ENCODE assay signal across 24 cellular contexts in the genomic region with DNA sequence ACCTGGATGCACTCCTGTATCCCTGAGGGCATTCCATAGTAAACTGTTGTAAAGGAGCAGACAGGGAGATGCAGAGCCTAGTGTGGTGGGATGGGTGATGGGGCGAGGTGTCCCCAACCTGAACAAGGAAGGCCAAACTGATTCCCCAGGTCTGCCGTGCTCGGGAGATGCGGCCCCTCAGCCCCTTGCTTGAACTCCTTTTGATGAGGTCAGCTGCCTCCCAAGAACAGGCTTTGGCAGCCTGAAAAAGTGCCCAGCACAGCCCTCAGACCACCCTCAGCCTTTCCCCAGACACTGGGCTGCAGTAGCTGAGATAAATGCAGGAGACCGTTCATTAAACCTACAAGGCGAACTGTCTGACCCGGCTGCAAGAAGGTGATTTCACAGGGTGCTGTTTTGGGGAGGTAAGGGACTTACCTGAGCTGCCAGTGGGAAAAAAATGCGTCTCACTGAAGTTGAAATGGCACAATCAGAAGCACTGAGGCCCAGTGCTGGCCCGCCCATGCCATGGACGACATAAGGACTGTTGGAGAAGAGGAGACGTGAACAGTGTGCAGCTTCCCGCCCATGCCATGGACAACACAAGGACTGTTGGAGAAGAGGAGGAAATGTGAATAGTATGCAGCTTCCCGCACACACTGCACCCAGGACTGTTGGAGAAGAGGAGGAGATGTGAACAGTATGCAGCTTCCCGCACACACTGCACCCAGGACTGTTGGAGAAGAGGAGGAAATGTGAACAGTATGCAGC.
A peak's percentile ranks its signal among the peaks of the same experiment; 100 is the strongest.
DNase-seq lines count a peak whose midpoint lies in the region; ATAC-seq, FAIRE-seq and TF ChIP-seq lines count a peak whose summit lies in the region.
"Had no signal": no experiment of that assay in that cellular context is flagged by ENCODE, and none has a peak within 500 bp of the region (broad histone marks: within the 10 kb centered on the region; RNA-seq: fewer than 3 reads in every experiment).

No MANE protein-coding gene starts in this region.

- H3K27ac Mint-ChIP-seq in activated CD8-positive, alpha-beta T cell treated with anti-CD3 and anti-CD28 coated beads, Interleukin-2, amount 10 ng/mL, durations not matched to agents 7 days and 5 days = no peak overlapping the region
- no peak overlapping the region for H3K27ac Mint-ChIP-seq in activated CD8-positive, alpha-beta T cell treated with anti-CD3 and anti-CD28 coated beads for 36 hours
- H3K27ac Mint-ChIP-seq in activated CD4-positive, alpha-beta memory T cell treated with anti-CD3 and anti-CD28 coated beads, Interleukin-2, amount 10 ng/mL, durations not matched to agents 7 days and 5 days = no peak overlapping the region
- H3K27ac Mint-ChIP-seq: CD8-positive, alpha-beta memory T cell; naive B cell; WTC11 had no signal

- no peak for TF ChIP-seq CTCF in activated CD8-positive, alpha-beta T cell treated with anti-CD3 and anti-CD28 coated beads for 36 hours (IDR thresholded peaks at IDR 0.05)
- no peak for TF ChIP-seq CTCF in kidney (IDR thresholded peaks at IDR 0.05; ENCODE audit: borderline replicate concordance, extremely low read depth, insufficient read depth)
- TF ChIP-seq CTCF in suprapubic skin (IDR thresholded peaks at IDR 0.05) = no peak

- H3K36me3 ChIP-seq in kidney (ENCODE audit: control insufficient read depth in 1 of 2, insufficient read depth in 2 of 2, low read length in 2 of 2) (no peaks in the 10 kb centered on the region), suprapubic skin (no peaks in the 10 kb centered on the region)
- H3K36me3 ChIP-seq: cardiac muscle cell, MG63, tibial artery had no signal

- 89% methylated on average over 14 of the region's 14 CpGs for WGBS in suprapubic skin

- FAIRE-seq in kidney (lab: Jason Lieb, UNC) = no peak
- FAIRE-seq: A204.1, G401.6 had no signal

- no peak for ATAC-seq in activated CD8-positive, alpha-beta T cell treated with anti-CD3 and anti-CD28 coated beads, Interleukin-2, amount 10 ng/mL, durations not matched to agents 7 days and 5 days
- no peak for ATAC-seq in activated CD8-positive, alpha-beta T cell treated with anti-CD3 and anti-CD28 coated beads for 36 hours
- no peak for ATAC-seq in GM18858 (IDR thresholded peaks at IDR 0.05; ENCODE audit: unreplicated experiment)
- no peak for ATAC-seq in HG02763 (IDR thresholded peaks at IDR 0.05; ENCODE audit: unreplicated experiment)
- ATAC-seq: HCT116, left colon, WTC11 had no signal

- no peak for TF ChIP-seq POLR2A in suprapubic skin (IDR thresholded peaks at IDR 0.05)

- H3K27ac ChIP-seq in kidney (ENCODE audit: low read depth in 2 of 2, low read length in 2 of 2) (no peak overlapping the region), suprapubic skin (no peak overlapping the region)
- H3K27ac ChIP-seq: cardiac muscle cell, tibial artery had no signal

- H3K4me3 ChIP-seq in kidney (ENCODE audit: low read length in 2 of 2) (no peak overlapping the region), suprapubic skin (no peak overlapping the region)
- H3K4me3 ChIP-seq: cardiac muscle cell, MG63, tibial artery had no signal

- H3K9ac ChIP-seq in kidney (ENCODE audit: low read length in 2 of 2) = no peak overlapping the region

- no peaks in the 10 kb centered on the region for H3K36me3 Mint-ChIP-seq in activated CD8-positive, alpha-beta T cell treated with anti-CD3 and anti-CD28 coated beads, Interleukin-2, amount 10 ng/mL, durations not matched to agents 7 days and 5 days (ENCODE audit: low read depth)
- H3K36me3 Mint-ChIP-seq in activated CD8-positive, alpha-beta T cell treated with anti-CD3 and anti-CD28 coated beads for 36 hours (ENCODE audit: low read depth) = no peaks in the 10 kb centered on the region
- no peaks in the 10 kb centered on the region for H3K36me3 Mint-ChIP-seq in activated CD4-positive, alpha-beta memory T cell treated with anti-CD3 and anti-CD28 coated beads, Interleukin-2, amount 10 ng/mL, durations not matched to agents 7 days and 5 days (ENCODE audit: low read depth)
- H3K36me3 Mint-ChIP-seq: CD8-positive, alpha-beta memory T cell; naive B cell; WTC11 had no signal

- TF ChIP-seq EP300 in suprapubic skin (IDR thresholded peaks at IDR 0.05) = no peak

- no peak overlapping the region for H3K4me3 Mint-ChIP-seq in activated CD8-positive, alpha-beta T cell treated with anti-CD3 and anti-CD28 coated beads, Interleukin-2, amount 10 ng/mL, durations not matched to agents 7 days and 5 days
- H3K4me3 Mint-ChIP-seq in activated CD8-positive, alpha-beta T cell treated with anti-CD3 and anti-CD28 coated beads for 36 hours = no peak overlapping the region
- no peak overlapping the region for H3K4me3 Mint-ChIP-seq in activated CD4-positive, alpha-beta memory T cell treated with anti-CD3 and anti-CD28 coated beads, Interleukin-2, amount 10 ng/mL, durations not matched to agents 7 days and 5 days
- H3K4me3 Mint-ChIP-seq: CD8-positive, alpha-beta memory T cell; naive B cell; stimulated activated naive CD8-positive, alpha-beta T cell treated with anti-CD3 and anti-CD28 coated beads, Interleukin-15, amount 100 ng/mL, for 72 hours; WTC11 had no signal

- intact Hi-C loops in activated CD8-positive, alpha-beta T cell treated with anti-CD3 and anti-CD28 coated beads for 36 hours (cut with micrococcal nuclease) = no loop called here
- intact Hi-C loops in kidney (cut with DNase I) = no loop called here

- H3K27me3 Mint-ChIP-seq in activated CD8-positive, alpha-beta T cell treated with anti-CD3 and anti-CD28 coated beads, Interleukin-2, amount 10 ng/mL, durations not matched to agents 7 days and 5 days (ENCODE audit: low read depth) = no peaks in the 10 kb centered on the region
- peaks cover 24% of the 10 kb centered on the region for H3K27me3 Mint-ChIP-seq in activated CD8-positive, alpha-beta T cell treated with anti-CD3 and anti-CD28 coated beads for 36 hours
- H3K27me3 Mint-ChIP-seq in activated CD4-positive, alpha-beta memory T cell treated with anti-CD3 and anti-CD28 coated beads, Interleukin-2, amount 10 ng/mL, durations not matched to agents 7 days and 5 days = peaks cover 3% of the 10 kb centered on the region

- no peaks in the 10 kb centered on the region for H3K9me3 ChIP-seq in kidney (ENCODE audit: control insufficient read depth in 1 of 2, low read length in 2 of 2)
- H3K9me3 ChIP-seq in suprapubic skin = no peaks in the 10 kb centered on the region
- H3K9me3 ChIP-seq: MG63, tibial artery had no signal

- peak; percentile 13 for DNase-seq in activated CD8-positive, alpha-beta T cell treated with anti-CD3 and anti-CD28 coated beads, Interleukin-2, amount 10 ng/mL, durations not matched to agents 7 days and 5 days
- no peak for DNase-seq in activated CD8-positive, alpha-beta T cell treated with anti-CD3 and anti-CD28 coated beads for 36 hours
- DNase-seq in activated CD4-positive, alpha-beta memory T cell treated with anti-CD3 and anti-CD28 coated beads, Interleukin-2, amount 10 ng/mL, durations not matched to agents 7 days and 5 days = peak; percentile 1
- DNase-seq in kidney (peak; percentile 42), suprapubic skin (ENCODE audit: low spot score in 2 of 2) (peak; percentile 34 to 65), hepatic stellate cell (ENCODE audit: low spot score) (no peak)
- DNase-seq: activated naive CD4-positive, alpha-beta T cell treated with anti-CD3 and anti-CD28 coated beads, Interleukin-2, amount 50 U/mL, for 16 hours; AML-193; amygdala; left colon; MG63; naive B cell; NCI-H1417; stimulated activated CD4-positive, alpha-beta T cell treated with anti-CD3 and anti-CD28 coated beads, Interleukin-12 subunit alpha, Interleukin-12 subunit beta, amount 100 ng/mL, for 4 hours; stimulated activated naive CD8-positive, alpha-beta T cell treated with anti-CD3 and anti-CD28 coated beads, Interleukin-15, amount 100 ng/mL, for 72 hours had no signal

- no peaks in the 10 kb centered on the region for H3K9me3 Mint-ChIP-seq in activated CD8-positive, alpha-beta T cell treated with anti-CD3 and anti-CD28 coated beads, Interleukin-2, amount 10 ng/mL, durations not matched to agents 7 days and 5 days (ENCODE audit: insufficient read depth)
- H3K9me3 Mint-ChIP-seq in activated CD8-positive, alpha-beta T cell treated with anti-CD3 and anti-CD28 coated beads for 36 hours = no peaks in the 10 kb centered on the region
- no peaks in the 10 kb centered on the region for H3K9me3 Mint-ChIP-seq in activated CD4-positive, alpha-beta memory T cell treated with anti-CD3 and anti-CD28 coated beads, Interleukin-2, amount 10 ng/mL, durations not matched to agents 7 days and 5 days
- H3K9me3 Mint-ChIP-seq: naive B cell; stimulated activated naive CD8-positive, alpha-beta T cell treated with anti-CD3 and anti-CD28 coated beads, Interleukin-15, amount 100 ng/mL, for 72 hours; WTC11 had no signal

- CTCF ChIA-PET in activated CD8-positive, alpha-beta T cell treated with anti-CD3 and anti-CD28 coated beads, Interleukin-2, amount 10 ng/mL, durations not matched to agents 7 days and 5 days (lab: Charles Lee) = no interaction called here
- CTCF ChIA-PET in activated CD8-positive, alpha-beta T cell treated with anti-CD3 and anti-CD28 coated beads for 36 hours (lab: Charles Lee) = no interaction called here
- CTCF ChIA-PET in activated CD4-positive, alpha-beta memory T cell treated with anti-CD3 and anti-CD28 coated beads, Interleukin-2, amount 10 ng/mL, durations not matched to agents 7 days and 5 days (lab: Charles Lee) = no interaction called here

- no peaks in the 10 kb centered on the region for H3K4me1 ChIP-seq in kidney (ENCODE audit: control insufficient read depth in 1 of 2, insufficient read depth in 1 of 2, low read depth in 1 of 2, low read length in 2 of 2)
- no peaks in the 10 kb centered on the region for H3K4me1 ChIP-seq in suprapubic skin
- H3K4me1 ChIP-seq: tibial artery had no signal

- H3K4me1 Mint-ChIP-seq in activated CD8-positive, alpha-beta T cell treated with anti-CD3 and anti-CD28 coated beads, Interleukin-2, amount 10 ng/mL, durations not matched to agents 7 days and 5 days (ENCODE audit: low read depth) = no peaks in the 10 kb centered on the region
- H3K4me1 Mint-ChIP-seq in activated CD8-positive, alpha-beta T cell treated with anti-CD3 and anti-CD28 coated beads for 36 hours (ENCODE audit: low read depth) = peaks cover 4% of the 10 kb centered on the region
- H3K4me1 Mint-ChIP-seq in activated CD4-positive, alpha-beta memory T cell treated with anti-CD3 and anti-CD28 coated beads, Interleukin-2, amount 10 ng/mL, durations not matched to agents 7 days and 5 days = no peaks in the 10 kb centered on the region
- H3K4me1 Mint-ChIP-seq: CD8-positive, alpha-beta memory T cell; naive B cell; stimulated activated naive CD8-positive, alpha-beta T cell treated with anti-CD3 and anti-CD28 coated beads, Interleukin-15, amount 100 ng/mL, for 72 hours had no signal

- POLR2A ChIA-PET in activated CD8-positive, alpha-beta T cell treated with anti-CD3 and anti-CD28 coated beads, Interleukin-2, amount 10 ng/mL, durations not matched to agents 7 days and 5 days (lab: Charles Lee) = no interaction called here
- POLR2A ChIA-PET in activated CD8-positive, alpha-beta T cell treated with anti-CD3 and anti-CD28 coated beads for 36 hours (lab: Charles Lee) = no interaction called here
- POLR2A ChIA-PET in activated CD4-positive, alpha-beta memory T cell treated with anti-CD3 and anti-CD28 coated beads, Interleukin-2, amount 10 ng/mL, durations not matched to agents 7 days and 5 days (lab: Charles Lee) = no interaction called here

- H3K27me3 ChIP-seq in suprapubic skin = no peaks in the 10 kb centered on the region
- H3K27me3 ChIP-seq: MG63 had no signal

Comparison
In these comparisons a context has a peak if more than half of its experiments do, and no peak if none do; other contexts are left out.
1. DNase-seq: peak in activated CD8-positive, alpha-beta T cell treated with anti-CD3 and anti-CD28 coated beads, Interleukin-2, amount 10 ng/mL, durations not matched to agents 7 days and 5 days (single experiment), activated CD4-positive, alpha-beta memory T cell treated with anti-CD3 and anti-CD28 coated beads, Interleukin-2, amount 10 ng/mL, durations not matched to agents 7 days and 5 days (single experiment), kidney (single experiment) and suprapubic skin (2 of 2); none in activated CD8-positive, alpha-beta T cell treated with anti-CD3 and anti-CD28 coated beads for 36 hours (single experiment) and hepatic stellate cell (single experiment).